In genomic region chr1:80657707-80658106, GRCh38 we compare ENCODE assay signal across 15 cellular contexts.
DNase-seq lines count a peak whose midpoint lies in the region; ATAC-seq lines count a peak whose summit lies in the region.
"Had no signal": no experiment of that assay in that cellular context is flagged by ENCODE, and none has a peak within 500 bp of the region (broad histone marks: within the 10 kb centered on the region; RNA-seq: fewer than 3 reads in every experiment).

No MANE protein-coding gene starts in this region.

- 0% methylated on average over 1 of the region's 1 CpG for WGBS in ectodermal cell, 2 experiments
- no CpG with 5 or more reads among the region's 1 CpG for WGBS in neuronal stem cell (ENCODE audit: extremely low coverage in 2 of 2, insufficient read length in 2 of 2, insufficient replicate concordance in 1 of 2), 2 donors

- H3K4me3 ChIP-seq in H7 (ENCODE audit: insufficient read depth, low read depth, low read length), result no peak overlapping the region
- H3K4me3 ChIP-seq in ectodermal cell (ENCODE audit: insufficient read depth, low read depth, low read length), result no peak overlapping the region
- no peak overlapping the region for H3K4me3 ChIP-seq in neuronal stem cell (ENCODE audit: low read length in 2 of 2)

- H3K36me3 ChIP-seq in H7 (replicated peaks; ENCODE audit: control insufficient read depth, insufficient read depth, low read length) (no peaks in the 10 kb centered on the region), ectodermal cell (ENCODE audit: control insufficient read depth, insufficient read depth, low read length) (no peaks in the 10 kb centered on the region), neuronal stem cell (replicated peaks in 1 of 2; ENCODE audit: control insufficient read depth in 2 of 2, insufficient read depth in 2 of 2, low read length in 2 of 2) (no peaks in the 10 kb centered on the region)

- H3K27ac ChIP-seq in ectodermal cell (ENCODE audit: insufficient read depth, low read depth, low read length, poor library complexity, severe bottlenecking), result peak overlapping the region; percentile 81
- no peak overlapping the region for H3K27ac ChIP-seq in neuronal stem cell (replicated peaks; ENCODE audit: low read length)

- no peak overlapping the region for H2BK120ac ChIP-seq in neuronal stem cell (ENCODE audit: low read depth, low read length)

- H3K79me1 ChIP-seq in neuronal stem cell (ENCODE audit: low read depth, low read length), result no peaks in the 10 kb centered on the region

- H3K4me1 ChIP-seq in ectodermal cell (ENCODE audit: control insufficient read depth, insufficient read depth, low read length) (peaks cover 22% of the 10 kb centered on the region), neuronal stem cell (ENCODE audit: control insufficient read depth in 2 of 2, insufficient read depth in 1 of 2, low read depth in 1 of 2, low read length in 2 of 2) (peaks cover 2 to 11% of the 10 kb centered on the region in 2 donors)

- H3K27me3 ChIP-seq in H7 (ENCODE audit: control insufficient read depth, insufficient read depth, low read length) (no peaks in the 10 kb centered on the region), ectodermal cell (ENCODE audit: control insufficient read depth, insufficient read depth, low read length, poor library complexity, severe bottlenecking) (no peaks in the 10 kb centered on the region), neuronal stem cell (ENCODE audit: control insufficient read depth in 3 of 3, insufficient read depth in 3 of 3, low read depth in 1 of 3, low read length in 3 of 3) (no peaks in the 10 kb centered on the region)

- no peak overlapping the region for H2AK5ac ChIP-seq in neuronal stem cell (ENCODE audit: low read depth, low read length)

- H4K91ac ChIP-seq in neuronal stem cell (ENCODE audit: low read depth, low read length, poor library complexity), result no peak overlapping the region

- H2BK15ac ChIP-seq in neuronal stem cell (ENCODE audit: low read length), result no peak overlapping the region

- peak; percentile 9 for ATAC-seq in left lobe of liver

- no peak overlapping the region for H2BK5ac ChIP-seq in neuronal stem cell (ENCODE audit: low read length)

- no peak overlapping the region for H3K4ac ChIP-seq in neuronal stem cell (ENCODE audit: low read length)

- no peak overlapping the region for H2AFZ ChIP-seq in neuronal stem cell (ENCODE audit: low read length)

- no peak overlapping the region for H4K8ac ChIP-seq in neuronal stem cell (ENCODE audit: low read depth, low read length)

- H2BK12ac ChIP-seq in neuronal stem cell (ENCODE audit: low read length), result no peak overlapping the region

- no peak overlapping the region for H3K18ac ChIP-seq in neuronal stem cell (ENCODE audit: low read length)

- no peak overlapping the region for H3K9ac ChIP-seq in neuronal stem cell (ENCODE audit: low read depth, low read length, poor library complexity)

- H3K14ac ChIP-seq in neuronal stem cell (ENCODE audit: low read length), result no peak overlapping the region

- DNase-seq in H7, result peak; percentile 26
- DNase-seq in left lobe of liver (ENCODE audit: low spot score), result no peak
- DNase-seq in neuronal stem cell (ENCODE audit: low spot score), result peak; percentile 62
- no peak for DNase-seq in activated CD4-positive, CD25-positive, alpha-beta regulatory T cell treated with anti-CD3 and anti-CD28 coated beads, Interleukin-2, amount 50 U/mL, for 72 hours
- DNase-seq in ureter (ENCODE audit: low spot score), result no peak
- no peak for DNase-seq in activated CD8-positive, alpha-beta memory T cell treated with anti-CD3 and anti-CD28 coated beads for 24 hours
- DNase-seq: CD4-positive, CD25-positive, alpha-beta regulatory T cell; DMS79 treated with DMSO at 0.1 percent for 48 hours; GDM1; HFFc6; IMR-90; NCI-H1417; NCI-H2029; NCI-H510A treated with DMSO at 0.1 percent for 48 hours had no signal

- H3K23ac ChIP-seq in neuronal stem cell (ENCODE audit: low read depth, low read length, poor library complexity), result no peak overlapping the region

- no peaks in the 10 kb centered on the region for H3K9me3 ChIP-seq in ectodermal cell (ENCODE audit: control insufficient read depth, low read length)
- peaks cover 0 to 3% of the 10 kb centered on the region in 2 donors for H3K9me3 ChIP-seq in neuronal stem cell (replicated peaks in 1 of 2; ENCODE audit: control insufficient read depth in 2 of 2, insufficient read depth in 1 of 2, low read depth in 1 of 2, low read length in 2 of 2)

- H3K4me2 ChIP-seq in neuronal stem cell (ENCODE audit: insufficient read depth, low read length, poor library complexity, severe bottlenecking), result no peak overlapping the region

Comparison
In these comparisons a context has a peak if more than half of its experiments do, and no peak if none do; other contexts are left out.
1. DNase-seq: peak in H7 (single experiment) and neuronal stem cell (single experiment); none in left lobe of liver (single experiment), activated CD4-positive, CD25-positive, alpha-beta regulatory T cell treated with anti-CD3 and anti-CD28 coated beads, Interleukin-2, amount 50 U/mL, for 72 hours (single experiment), ureter (single experiment) and activated CD8-positive, alpha-beta memory T cell treated with anti-CD3 and anti-CD28 coated beads for 24 hours (single experiment).